In the genomic region with DNA sequence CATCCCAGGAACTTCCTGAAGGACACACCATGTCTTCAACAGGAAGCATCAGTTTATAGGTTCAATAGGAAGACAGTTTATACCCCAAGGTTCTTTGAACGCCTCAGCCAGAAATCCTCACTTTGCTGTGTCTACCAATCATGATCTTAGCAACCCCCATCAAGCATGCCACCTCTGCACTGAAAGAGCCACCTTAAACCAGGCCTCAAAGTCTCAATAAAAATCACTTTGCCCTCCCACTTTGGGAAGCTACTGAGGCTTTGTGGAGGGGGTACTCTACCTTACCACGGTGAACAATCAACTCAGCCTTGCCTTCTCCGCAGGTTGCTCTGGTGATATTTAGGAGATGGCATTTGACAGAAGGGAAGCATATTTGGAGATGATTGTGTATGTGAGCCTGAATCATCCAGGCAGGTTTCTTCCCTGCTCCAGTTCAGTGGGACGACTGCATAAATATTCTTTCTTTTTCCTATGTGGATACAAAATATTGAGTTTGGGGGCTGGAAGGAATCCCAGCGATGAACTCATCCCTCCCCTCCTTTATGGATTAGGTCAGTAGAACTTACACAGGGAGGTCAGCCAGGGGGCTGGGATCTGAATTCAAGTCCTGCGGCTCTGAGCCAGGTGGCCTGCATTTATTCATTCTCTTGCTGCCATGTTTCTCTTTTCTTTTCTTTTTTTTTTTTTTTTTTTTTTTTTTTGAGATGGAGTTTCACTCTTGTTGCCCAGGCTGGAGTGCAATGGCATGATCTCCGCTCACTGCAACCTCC, we compare ENCODE assay signal across 17 cellular contexts.
"Had no signal": no experiment of that assay in that cellular context is flagged by ENCODE, and none has a peak within 500 bp of the region (broad histone marks: within the 10 kb centered on the region; RNA-seq: fewer than 3 reads in every experiment).

No MANE protein-coding gene starts in this region.

- DNase-seq: cerebellar nuclear complex; islet precursor cell; left lung; mesendoderm; naive B cell; nephron progenitor cell; psoas muscle; retina; sigmoid colon; small intestine; stimulated activated CD4-positive, alpha-beta T cell treated with anti-CD3 and anti-CD28 coated beads, Interleukin-12 subunit alpha, Interleukin-12 subunit beta, amount 100 ng/mL, for 4 hours; stimulated activated naive CD4-positive, alpha-beta T cell treated with Interleukin-2 at 50 U/mL for 16 hours; trophoblast cell; uterus had no signal

- H3K27ac ChIP-seq: psoas muscle had no signal

- H3K4me3 Mint-ChIP-seq: dendritic cell treated with granulocyte-macrophage colony-stimulating factor and Interleukin-4, amounts not matched to agents 40 ng/mL and 50 ng/mL, for 4 days; naive B cell; nephron progenitor cell had no signal

- H3K27me3 ChIP-seq: left lung, uterus had no signal

- H3K4me3 ChIP-seq: left lung, psoas muscle, sigmoid colon, uterus had no signal

- FAIRE-seq: colon, frontal cortex, small intestine had no signal

- H3K27me3 Mint-ChIP-seq: dendritic cell treated with granulocyte-macrophage colony-stimulating factor and Interleukin-4, amounts not matched to agents 40 ng/mL and 50 ng/mL, for 4 days had no signal

- H3K9me3 Mint-ChIP-seq: dendritic cell treated with granulocyte-macrophage colony-stimulating factor and Interleukin-4, amounts not matched to agents 40 ng/mL and 50 ng/mL, for 4 days; naive B cell had no signal

- ATAC-seq: left lung, psoas muscle had no signal

- H3K4me1 ChIP-seq: uterus had no signal

- H3K36me3 Mint-ChIP-seq: naive B cell had no signal

- H3K36me3 ChIP-seq: left lung, sigmoid colon, uterus had no signal

- H3K9me3 ChIP-seq: left lung, psoas muscle, sigmoid colon, uterus had no signal
